In the genomic region with DNA sequence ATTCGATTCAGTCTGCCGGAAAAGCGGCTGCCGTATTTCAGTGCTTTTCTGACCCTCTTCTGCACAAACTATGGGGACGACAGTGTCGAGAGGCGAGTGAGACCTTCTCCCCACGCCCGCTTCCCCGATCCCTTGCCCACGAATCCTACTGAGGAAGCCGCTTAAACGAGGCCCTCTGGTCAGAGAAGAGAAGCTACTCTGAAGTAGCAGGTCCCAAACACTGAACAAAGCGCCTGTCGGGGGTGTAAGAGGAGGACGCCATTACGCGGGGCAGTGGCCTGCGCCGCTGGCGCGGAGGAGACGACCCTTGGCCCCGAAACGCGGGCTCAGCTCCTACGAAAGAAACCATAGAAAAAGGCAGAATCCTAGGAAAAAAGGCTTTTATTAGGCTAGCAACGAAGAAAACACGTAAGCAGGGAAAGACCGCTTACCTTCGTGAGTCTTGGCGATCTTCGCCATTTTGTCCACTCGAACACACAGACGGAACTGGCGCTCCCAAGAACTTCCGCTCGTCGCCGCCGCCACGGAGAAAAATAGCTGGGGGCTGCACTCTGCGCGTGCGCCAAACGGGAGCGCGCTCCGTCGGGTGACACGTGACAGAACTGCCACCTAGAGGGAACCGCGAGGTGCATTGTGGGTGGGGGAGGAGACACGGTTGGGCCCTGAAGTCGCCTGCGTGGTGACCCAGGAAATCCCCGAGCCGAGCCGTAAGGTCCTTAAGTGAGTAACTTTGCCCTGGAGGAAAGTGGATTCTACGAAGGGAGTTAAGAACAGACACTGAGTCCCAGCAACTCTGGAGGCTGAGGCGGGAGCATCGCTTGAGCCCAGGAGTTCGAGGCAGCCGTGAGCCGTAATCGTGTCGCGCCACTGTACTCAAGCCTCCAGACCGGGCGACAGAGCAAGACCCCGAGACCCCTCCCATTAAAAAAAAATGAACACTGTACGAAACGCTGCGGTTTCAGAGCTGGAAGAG, we compare ENCODE assay signal across 8 cellular contexts. TPM values are rescaled to one million over a fixed set of nuclear protein-coding genes. Genes with fewer than 3 reads are reported as not detected.
DNase-seq lines count a peak whose midpoint lies in the region; ATAC-seq and TF ChIP-seq lines count a peak whose summit lies in the region.

A gene with protein sequence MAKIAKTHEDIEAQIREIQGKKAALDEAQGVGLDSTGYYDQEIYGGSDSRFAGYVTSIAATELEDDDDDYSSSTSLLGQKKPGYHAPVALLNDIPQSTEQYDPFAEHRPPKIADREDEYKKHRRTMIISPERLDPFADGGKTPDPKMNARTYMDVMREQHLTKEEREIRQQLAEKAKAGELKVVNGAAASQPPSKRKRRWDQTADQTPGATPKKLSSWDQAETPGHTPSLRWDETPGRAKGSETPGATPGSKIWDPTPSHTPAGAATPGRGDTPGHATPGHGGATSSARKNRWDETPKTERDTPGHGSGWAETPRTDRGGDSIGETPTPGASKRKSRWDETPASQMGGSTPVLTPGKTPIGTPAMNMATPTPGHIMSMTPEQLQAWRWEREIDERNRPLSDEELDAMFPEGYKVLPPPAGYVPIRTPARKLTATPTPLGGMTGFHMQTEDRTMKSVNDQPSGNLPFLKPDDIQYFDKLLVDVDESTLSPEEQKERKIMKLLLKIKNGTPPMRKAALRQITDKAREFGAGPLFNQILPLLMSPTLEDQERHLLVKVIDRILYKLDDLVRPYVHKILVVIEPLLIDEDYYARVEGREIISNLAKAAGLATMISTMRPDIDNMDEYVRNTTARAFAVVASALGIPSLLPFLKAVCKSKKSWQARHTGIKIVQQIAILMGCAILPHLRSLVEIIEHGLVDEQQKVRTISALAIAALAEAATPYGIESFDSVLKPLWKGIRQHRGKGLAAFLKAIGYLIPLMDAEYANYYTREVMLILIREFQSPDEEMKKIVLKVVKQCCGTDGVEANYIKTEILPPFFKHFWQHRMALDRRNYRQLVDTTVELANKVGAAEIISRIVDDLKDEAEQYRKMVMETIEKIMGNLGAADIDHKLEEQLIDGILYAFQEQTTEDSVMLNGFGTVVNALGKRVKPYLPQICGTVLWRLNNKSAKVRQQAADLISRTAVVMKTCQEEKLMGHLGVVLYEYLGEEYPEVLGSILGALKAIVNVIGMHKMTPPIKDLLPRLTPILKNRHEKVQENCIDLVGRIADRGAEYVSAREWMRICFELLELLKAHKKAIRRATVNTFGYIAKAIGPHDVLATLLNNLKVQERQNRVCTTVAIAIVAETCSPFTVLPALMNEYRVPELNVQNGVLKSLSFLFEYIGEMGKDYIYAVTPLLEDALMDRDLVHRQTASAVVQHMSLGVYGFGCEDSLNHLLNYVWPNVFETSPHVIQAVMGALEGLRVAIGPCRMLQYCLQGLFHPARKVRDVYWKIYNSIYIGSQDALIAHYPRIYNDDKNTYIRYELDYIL (minus strand): TSS at position 488 of the 973 bp plus-strand sequence. CDS start 29 bp downstream, at position 459.

- peak; percentile 33 to 36 for TF ChIP-seq RAD21 in liver (IDR thresholded peaks at IDR 0.05)

- DNase-seq in CD1c-positive myeloid dendritic cell (ENCODE audit: extremely low spot score) (peak; percentile 100), NCI-H82 treated with DMSO at 0.1 percent for 48 hours (lab: John Stamatoyannopoulos, UW; ENCODE audit: unreplicated experiment) (peak; percentile 96), dorsolateral prefrontal cortex (peak; percentile 96 to 99 (median 98))
- peak; percentile 100 for DNase-seq in activated CD4-positive, alpha-beta memory T cell treated with anti-CD3 and anti-CD28 coated beads for 36 hours
- peak; percentile 99 for DNase-seq in stimulated activated CD4-positive, alpha-beta T cell treated with anti-CD3 and anti-CD28 coated beads, Interleukin-4, amount 100 ng/mL, for 24 hours

- H3K36me3 Mint-ChIP-seq in activated CD4-positive, alpha-beta memory T cell treated with anti-CD3 and anti-CD28 coated beads for 36 hours = peaks cover 16% of the 10 kb centered on the region

- H3K9ac ChIP-seq in liver (ENCODE audit: low read depth in 1 of 2, low read length in 2 of 2) = peak within 1 kb of the TSS; percentile 99

- peak within 1 kb of the TSS; percentile 100 for H3K27ac Mint-ChIP-seq in activated CD4-positive, alpha-beta memory T cell treated with anti-CD3 and anti-CD28 coated beads for 36 hours

- H3K4me3 ChIP-seq in dorsolateral prefrontal cortex = peak within 1 kb of the TSS; percentile 52 to 100 (median 92)
- peak within 1 kb of the TSS; percentile 73 to 98 (median 94) for H3K4me3 ChIP-seq in liver (ENCODE audit: low read depth in 1 of 3, low read length in 3 of 3)

- no peaks in the 10 kb centered on the region for H3K9me3 Mint-ChIP-seq in activated CD4-positive, alpha-beta memory T cell treated with anti-CD3 and anti-CD28 coated beads for 36 hours

- H3K4me3 Mint-ChIP-seq in activated CD4-positive, alpha-beta memory T cell treated with anti-CD3 and anti-CD28 coated beads for 36 hours = peak within 1 kb of the TSS; percentile 97

- under 1% methylated on average over 74 of the region's 74 CpGs for WGBS in liver

- H3K36me3 ChIP-seq in liver (ENCODE audit: control insufficient read depth in 4 of 4, insufficient read depth in 3 of 4, low read depth in 1 of 4, low read length in 3 of 4) = no peaks in the 10 kb centered on the region

- TF ChIP-seq CTCF in dorsolateral prefrontal cortex (IDR thresholded peaks at IDR 0.05 in 54 of 56, conservative IDR thresholded peaks at IDR 0.05 in 2 of 56; ENCODE audit: low read depth in 1 of 56, partially characterized antibody in 56 of 56) (peak in 46 of 56 donors; percentile 7 to 65 (median 33)), liver (IDR thresholded peaks at IDR 0.05; ENCODE audit: low read depth, low read length, missing input control) (no peak)

- no peaks in the 10 kb centered on the region for H3K9me3 ChIP-seq in liver (ENCODE audit: control insufficient read depth in 4 of 4, low read length in 3 of 4)

- ATAC-seq in GM19438 (IDR thresholded peaks at IDR 0.05; ENCODE audit: low read depth, unreplicated experiment) (peak; percentile 92), HG03575 (IDR thresholded peaks at IDR 0.05; ENCODE audit: extremely low read depth, insufficient number of reproducible peaks, low FRiP score, unreplicated experiment) (peak; percentile 68)

- intact Hi-C loops in activated CD4-positive, alpha-beta memory T cell treated with anti-CD3 and anti-CD28 coated beads for 36 hours (cut with micrococcal nuclease) = loop anchor here (1.0 to 5.0 kb wide), 11 partner anchors 18 to 798 kb away; a partner anchor contains a TSS
- intact Hi-C loops in dorsolateral prefrontal cortex (cut with DNase I) = loop anchor here (1.0 to 10.0 kb wide), 5 partner anchors 18 to 340 kb away; a partner anchor contains a TSS

- POLR2A ChIA-PET in activated CD4-positive, alpha-beta memory T cell treated with anti-CD3 and anti-CD28 coated beads for 36 hours (lab: Charles Lee) = interaction anchor here (0.6 to 8.8 kb wide), 12 partner anchors 18 to 644 kb away, joined by 3 to 76 read pairs (median 4); a partner anchor contains a TSS

- H3K27me3 ChIP-seq in dorsolateral prefrontal cortex (no peaks in the 10 kb centered on the region), liver (ENCODE audit: control insufficient read depth in 4 of 4, insufficient read depth in 4 of 4, low read length in 3 of 4) (no peaks in the 10 kb centered on the region)

- peaks cover 1% of the 10 kb centered on the region for H3K27me3 Mint-ChIP-seq in activated CD4-positive, alpha-beta memory T cell treated with anti-CD3 and anti-CD28 coated beads for 36 hours

- CTCF ChIA-PET in activated CD4-positive, alpha-beta memory T cell treated with anti-CD3 and anti-CD28 coated beads for 36 hours (lab: Charles Lee) = interaction anchor here (1.2 to 2.9 kb wide), 3 partner anchors 18 to 344 kb away, joined by 4 to 19 read pairs (median 5); a partner anchor contains a TSS

- H3K27ac ChIP-seq in dorsolateral prefrontal cortex = peak within 1 kb of the TSS; percentile 81 to 99 (median 96)
- H3K27ac ChIP-seq in liver (ENCODE audit: low read depth in 1 of 2, low read length in 2 of 2) = peak within 1 kb of the TSS; percentile 97

- H3K4me1 Mint-ChIP-seq in activated CD4-positive, alpha-beta memory T cell treated with anti-CD3 and anti-CD28 coated beads for 36 hours (ENCODE audit: low read depth) = peaks cover 45% of the 10 kb centered on the region

- H3K4me1 ChIP-seq in liver (ENCODE audit: control insufficient read depth in 4 of 4, insufficient read depth in 4 of 4, low read length in 3 of 4) = peaks cover 12 to 42% (median 30%) of the 10 kb centered on the region in 4 donors

TF ChIP-seq in liver, 16 proteins besides CTCF, POLR2A, EP300 and RAD21 (continues in another document):
- TF ChIP-seq RXRA (IDR thresholded peaks at IDR 0.05) = peak; percentile 51 to 57
- peak; percentile 76 for TF ChIP-seq NR2F2 (IDR thresholded peaks at IDR 0.05)
- TF ChIP-seq, protein P1, sequence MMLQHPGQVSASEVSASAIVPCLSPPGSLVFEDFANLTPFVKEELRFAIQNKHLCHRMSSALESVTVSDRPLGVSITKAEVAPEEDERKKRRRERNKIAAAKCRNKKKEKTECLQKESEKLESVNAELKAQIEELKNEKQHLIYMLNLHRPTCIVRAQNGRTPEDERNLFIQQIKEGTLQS (IDR thresholded peaks at IDR 0.05) = no peak
- peak; percentile 85 for TF ChIP-seq TAF1 (conservative IDR thresholded peaks at IDR 0.05)

RNA-seq across cellular contexts. Expression of the gene that starts here (rescaled TPM):
- total RNA-seq in activated CD4-positive, alpha-beta memory T cell treated with anti-CD3 and anti-CD28 coated beads for 36 hours = 100 to 1,000 TPM; 228 to 245 TPM
- total RNA-seq in dorsolateral prefrontal cortex (100 to 1,000 TPM; 151 to 275 (median 208) TPM), liver (100 to 1,000 TPM; 121 to 180 TPM)
- 100 to 1,000 TPM in 1 of 2 donors, 10 to 100 TPM in 1; 44.1 to 156 TPM for polyA plus RNA-seq in liver

Comparison
In these comparisons a context has a peak if more than half of its experiments do, and no peak if none do; other contexts are left out.
1. Peak in every context shown above with its lines: DNase-seq, ATAC-seq, H3K4me3 ChIP-seq and H3K27ac ChIP-seq.